ENCODE assay signal across 12 cellular contexts in the genomic region with DNA sequence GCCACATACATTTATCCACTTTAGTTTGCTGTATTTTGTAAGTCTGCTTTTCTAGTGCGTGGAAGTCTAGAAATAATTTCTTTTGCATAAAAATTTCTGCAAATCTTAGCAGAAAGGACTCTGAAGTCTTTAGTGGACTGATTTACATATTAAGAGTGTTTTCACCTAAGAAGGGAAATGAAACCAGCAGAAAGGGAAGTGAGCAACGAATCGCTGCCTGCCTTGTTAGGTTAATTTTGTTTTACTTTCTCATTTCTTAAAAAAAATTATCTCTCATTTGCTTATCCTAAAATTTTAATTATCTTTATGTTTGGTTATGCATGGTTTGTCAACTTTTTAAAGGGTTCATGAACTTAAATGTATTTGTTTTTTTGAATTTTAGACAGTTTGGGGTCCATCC. TPM values are rescaled to one million over a fixed set of nuclear protein-coding genes. Genes with fewer than 3 reads are reported as not detected.
DNase-seq lines count a peak whose midpoint lies in the region; ATAC-seq and TF ChIP-seq lines count a peak whose summit lies in the region.
"Had no signal": no experiment of that assay in that cellular context is flagged by ENCODE, and none has a peak within 500 bp of the region (broad histone marks: within the 10 kb centered on the region; RNA-seq: fewer than 3 reads in every experiment).

No MANE protein-coding gene starts in this region.

- peak overlapping the region; percentile 69 to 97 (median 86) for H3K4me2 ChIP-seq in BLaER1 treated with 17β-estradiol and CSF1 and Interleukin-3, amounts not matched to agents 10 nM and 100 nM

- H3K4me1 Mint-ChIP-seq in T-helper 2 cell treated with Interferon-gamma antibody and Interleukin-4, amounts not matched to agents 5 μg/mL and 100 μg/mL, for 36 hours (ENCODE audit: low read depth): peaks cover 57% of the 10 kb centered on the region

- ATAC-seq in HG03103 (IDR thresholded peaks at IDR 0.05; ENCODE audit: low read depth, unreplicated experiment): peak; percentile 41
- ATAC-seq: left colon had no signal

- H3K27ac ChIP-seq in BLaER1 treated with 17β-estradiol and CSF1 and Interleukin-3, amounts not matched to agents 10 nM and 100 nM: peak overlapping the region; percentile 60 to 96 (median 89)
- no peak overlapping the region for H3K27ac ChIP-seq in right atrium auricular region
- H3K27ac ChIP-seq: coronary artery had no signal

- intact Hi-C loops in head of caudate nucleus (cut with DNase I): no loop called here

- H3K36me3 ChIP-seq in BLaER1 treated with 17β-estradiol and CSF1 and Interleukin-3, amounts not matched to agents 10 nM and 100 nM: peaks cover 15 to 56% (median 37%) of the 10 kb centered on the region in 11 experiments
- no peaks in the 10 kb centered on the region for H3K36me3 ChIP-seq in right atrium auricular region

- peaks cover 0 to 11% (median 0%) of the 10 kb centered on the region in 11 experiments; a peak in 5 of 22 replicates for H3K9me3 ChIP-seq in BLaER1 treated with 17β-estradiol and CSF1 and Interleukin-3, amounts not matched to agents 10 nM and 100 nM (replicated peaks in 1 of 11)
- H3K9me3 ChIP-seq in right atrium auricular region: no peaks in the 10 kb centered on the region
- H3K9me3 ChIP-seq: Caco-2 had no signal

- DNase-seq in GM19240 (ENCODE audit: insufficient read length, low spot score): peak; percentile 20
- no peak for DNase-seq in T-helper 2 cell treated with Interferon-gamma antibody and Interleukin-4, amounts not matched to agents 5 μg/mL and 100 μg/mL, for 36 hours (ENCODE audit: low spot score)
- DNase-seq in right atrium auricular region (ENCODE audit: low spot score): no peak
- no peak for DNase-seq in head of caudate nucleus
- no peak for DNase-seq in middle frontal gyrus (ENCODE audit: extremely low spot score, low spot score)
- DNase-seq in activated CD4-positive, alpha-beta T cell treated with anti-CD3 and anti-CD28 coated beads for 48 hours: no peak
- DNase-seq: Caco-2, left colon, SW 1271 had no signal

- H3K27me3 Mint-ChIP-seq in T-helper 2 cell treated with Interferon-gamma antibody and Interleukin-4, amounts not matched to agents 5 μg/mL and 100 μg/mL, for 36 hours (ENCODE audit: low read depth): no peaks in the 10 kb centered on the region

- H3K4me3 ChIP-seq in BLaER1 treated with 17β-estradiol and CSF1 and Interleukin-3, amounts not matched to agents 10 nM and 100 nM: peak overlapping the region; percentile 39 to 77 (median 64); a peak in 16 of 20 replicates
- no peak overlapping the region for H3K4me3 ChIP-seq in right atrium auricular region
- H3K4me3 ChIP-seq: coronary artery had no signal

- no peak for TF ChIP-seq CTCF in right atrium auricular region (IDR thresholded peaks at IDR 0.05)

- peaks cover 33% of the 10 kb centered on the region for H3K36me3 Mint-ChIP-seq in T-helper 2 cell treated with Interferon-gamma antibody and Interleukin-4, amounts not matched to agents 5 μg/mL and 100 μg/mL, for 36 hours (ENCODE audit: low read depth)

- H3K9ac ChIP-seq in BLaER1 treated with 17β-estradiol and CSF1 and Interleukin-3, amounts not matched to agents 10 nM and 100 nM: peak overlapping the region; percentile 42 to 89 (median 82); a peak in 20 of 22 replicates

- H4K20me1 ChIP-seq in BLaER1 treated with 17β-estradiol and CSF1 and Interleukin-3, amounts not matched to agents 10 nM and 100 nM: peaks cover 0 to 7% (median 0%) of the 10 kb centered on the region in 11 experiments; a peak in 2 of 22 replicates

- H3K27ac Mint-ChIP-seq in T-helper 2 cell treated with Interferon-gamma antibody and Interleukin-4, amounts not matched to agents 5 μg/mL and 100 μg/mL, for 36 hours: peak overlapping the region; percentile 96

- H3K27me3 ChIP-seq in BLaER1 treated with 17β-estradiol and CSF1 and Interleukin-3, amounts not matched to agents 10 nM and 100 nM: no peaks in the 10 kb centered on the region
- H3K27me3 ChIP-seq in right atrium auricular region: no peaks in the 10 kb centered on the region

- H3K4me3 Mint-ChIP-seq in T-helper 2 cell treated with Interferon-gamma antibody and Interleukin-4, amounts not matched to agents 5 μg/mL and 100 μg/mL, for 36 hours: peak overlapping the region; percentile 92

- peaks cover 72 to 98% (median 91%) of the 10 kb centered on the region in 10 experiments for H3K4me1 ChIP-seq in BLaER1 treated with 17β-estradiol and CSF1 and Interleukin-3, amounts not matched to agents 10 nM and 100 nM
- peaks cover 0 to under 1% of the 10 kb centered on the region in 2 donors for H3K4me1 ChIP-seq in right atrium auricular region
- H3K4me1 ChIP-seq: Caco-2 had no signal

- H3K9me3 Mint-ChIP-seq in T-helper 2 cell treated with Interferon-gamma antibody and Interleukin-4, amounts not matched to agents 5 μg/mL and 100 μg/mL, for 36 hours: no peaks in the 10 kb centered on the region

RNA-seq across cellular contexts. Expression of a gene that starts 0.8 kb away (rescaled TPM):
- total RNA-seq in right atrium auricular region: under 1 TPM in 1 of 2 donors, not detected in 1; 0.28 TPM
- total RNA-seq: Caco-2 had no signal

RNA-seq across cellular contexts. Expression of a gene that starts 48.3 kb away (rescaled TPM):
- total RNA-seq in right atrium auricular region: 10 to 100 TPM in 1 of 2 donors, 1 to 10 TPM in 1; 7.6 to 13.3 TPM
- total RNA-seq: Caco-2 had no signal

RNA-seq across cellular contexts. Expression of a gene that starts 58.3 kb away (rescaled TPM):
- total RNA-seq in right atrium auricular region: 10 to 100 TPM; 47.5 to 50.7 TPM

Comparison
In these comparisons a context has a peak if more than half of its experiments do, and no peak if none do; other contexts are left out.
1. H3K27ac ChIP-seq: peak in BLaER1 treated with 17β-estradiol and CSF1 and Interleukin-3, amounts not matched to agents 10 nM and 100 nM (11 of 11); none in right atrium auricular region (0 of 2).
2. H3K4me3 ChIP-seq: peak in BLaER1 treated with 17β-estradiol and CSF1 and Interleukin-3, amounts not matched to agents 10 nM and 100 nM (10 of 10); none in right atrium auricular region (0 of 2).